In the genomic region with DNA sequence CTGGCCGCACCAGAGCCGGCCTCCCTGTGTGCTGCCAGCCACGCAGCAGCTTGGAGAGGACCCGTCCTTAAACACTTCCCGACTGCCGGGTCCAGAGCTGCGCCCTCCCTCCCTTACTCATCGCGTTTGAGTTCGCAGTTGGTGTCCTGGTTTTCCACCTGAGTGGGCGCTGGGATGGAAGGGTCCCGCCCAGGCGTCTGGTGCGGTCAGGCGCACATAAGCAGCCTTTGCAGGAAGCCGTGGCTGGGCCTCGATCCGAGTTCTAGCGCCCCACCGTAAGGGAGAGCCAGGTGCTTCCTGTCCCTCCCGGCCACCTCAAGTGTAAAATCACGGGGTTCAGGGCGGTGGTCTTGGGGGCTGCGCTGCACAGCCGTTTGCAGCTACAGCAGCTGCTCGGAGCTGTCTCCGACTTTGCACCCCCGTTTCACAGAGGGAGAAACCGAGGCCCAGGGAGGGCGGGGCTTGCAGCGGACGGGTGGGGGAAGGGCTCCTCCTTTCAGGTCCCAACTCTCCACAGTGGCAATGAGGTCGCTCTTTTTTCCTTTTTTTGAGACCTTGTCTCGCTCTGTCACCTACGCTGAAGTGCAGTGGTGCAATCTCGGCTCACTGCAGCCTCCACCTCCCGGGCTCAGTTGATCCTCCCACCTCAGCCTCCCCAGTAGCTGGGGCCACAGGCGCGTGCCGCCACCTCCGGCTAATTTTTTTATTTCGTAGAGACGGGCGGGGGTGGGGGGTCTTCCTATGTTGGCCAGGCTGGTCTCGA, we compare ENCODE assay signal across 9 cellular contexts. TPM values are rescaled to one million over a fixed set of nuclear protein-coding genes. Genes with fewer than 3 reads are reported as not detected.
DNase-seq lines count a peak whose midpoint lies in the region; ATAC-seq, FAIRE-seq and TF ChIP-seq lines count a peak whose summit lies in the region.
"Had no signal": no experiment of that assay in that cellular context is flagged by ENCODE, and none has a peak within 500 bp of the region (broad histone marks: within the 10 kb centered on the region; RNA-seq: fewer than 3 reads in every experiment).

No MANE protein-coding gene starts in this region.

- peak overlapping the region; percentile 64 for H3K4me3 Mint-ChIP-seq in astrocyte (ENCODE audit: unreplicated experiment)
- H3K4me3 Mint-ChIP-seq in mesothelial cell of epicardium, result peak overlapping the region; percentile 60

- no peak for DNase-seq in AG04450 (ENCODE audit: low read depth, low spot score)
- no peak for DNase-seq in HCT116 (ENCODE audit: low read depth, low spot score)
- DNase-seq in astrocyte (ENCODE audit: low read depth), result no peak
- DNase-seq in mesothelial cell of epicardium (ENCODE audit: low spot score in 2 of 2, unreplicated experiment in 2 of 2), result no peak
- no peak for DNase-seq in hypothalamus (lab: John Stamatoyannopoulos, UW)
- DNase-seq in DMS79 (lab: John Stamatoyannopoulos, UW), result no peak
- no peak for DNase-seq in GM03348 (ENCODE audit: low spot score)

- peaks cover 6% of the 10 kb centered on the region for H3K27me3 Mint-ChIP-seq in astrocyte (ENCODE audit: low read depth, unreplicated experiment)
- H3K27me3 Mint-ChIP-seq in mesothelial cell of epicardium (ENCODE audit: low read depth), result no peaks in the 10 kb centered on the region

- FAIRE-seq in astrocyte (lab: Jason Lieb, UNC), result no peak

- H4K20me1 ChIP-seq in HCT116 (ENCODE audit: insufficient read depth), result peaks cover 9% of the 10 kb centered on the region; the same call in 1 of the 2 replicates
- peaks cover 25% of the 10 kb centered on the region for H4K20me1 ChIP-seq in astrocyte (ENCODE audit: insufficient read depth, low read length)

- TF ChIP-seq CTCF in AG04450 (IDR thresholded peaks at IDR 0.05; ENCODE audit: low read depth, low read length), result no peak
- TF ChIP-seq CTCF in HCT116 (IDR thresholded peaks at IDR 0.05 in 2 of 3, conservative IDR thresholded peaks at IDR 0.05 in 1 of 3; ENCODE audit: borderline replicate concordance in 1 of 3, insufficient read depth in 1 of 3, low read depth in 2 of 3, low read length in 2 of 3), result no peak
- TF ChIP-seq CTCF in astrocyte (IDR thresholded peaks at IDR 0.05; ENCODE audit: insufficient read depth, low read depth, low read length), result no peak
- TF ChIP-seq CTCF in mesothelial cell of epicardium (IDR thresholded peaks at IDR 0.05; ENCODE audit: unreplicated experiment), result no peak

- BruUV-seq in HCT116 (replicated peaks; lab: Mats Ljungman, UMichigan), result no TSS peak

- H3K9me3 ChIP-seq in AG04450 (ENCODE audit: control insufficient read depth, insufficient read depth, low read length) (peaks cover under 1% of the 10 kb centered on the region; the same call in 1 of the 2 replicates), HCT116 (ENCODE audit: control insufficient read depth in 1 of 2, insufficient read depth in 1 of 2, low read depth in 1 of 2, low read length in 2 of 2) (no peaks in the 10 kb centered on the region), astrocyte (ENCODE audit: insufficient read depth, low read depth, low read length) (no peaks in the 10 kb centered on the region)

- no peak overlapping the region for H3K27ac Mint-ChIP-seq in astrocyte (ENCODE audit: unreplicated experiment)
- no peak overlapping the region for H3K27ac Mint-ChIP-seq in mesothelial cell of epicardium

- POLR2A ChIA-PET in AG04450 (lab: Yijun Ruan, JAX), result interaction anchor here (0.6 kb wide), 1 partner anchor 733 kb away, joined by 3 read pairs; no protein-coding TSS in a partner anchor
- POLR2A ChIA-PET in HCT116 (lab: Charles Lee), result no interaction called here

- no peaks in the 10 kb centered on the region for H3K9me2 ChIP-seq in HCT116 (ENCODE audit: insufficient read depth)

- H3K9me3 Mint-ChIP-seq in astrocyte (ENCODE audit: unreplicated experiment), result no peaks in the 10 kb centered on the region
- H3K9me3 Mint-ChIP-seq in mesothelial cell of epicardium, result no peaks in the 10 kb centered on the region

- H3K4me1 ChIP-seq in HCT116 (ENCODE audit: control insufficient read depth in 1 of 2, insufficient read depth in 2 of 2, low read length in 2 of 2) (peaks cover 5 to 26% of the 10 kb centered on the region in 2 experiments; a peak in 3 of 4 replicates), astrocyte (ENCODE audit: insufficient read depth, low read length) (peaks cover 8% of the 10 kb centered on the region)

- H2AFZ ChIP-seq in HCT116 (ENCODE audit: low read depth, low read length, poor library complexity, severe bottlenecking), result no peak overlapping the region
- H2AFZ ChIP-seq in astrocyte (ENCODE audit: low read depth, low read length), result no peak overlapping the region

- ATAC-seq in HCT116, result no peak
- ATAC-seq in HG02642 (IDR thresholded peaks at IDR 0.05; ENCODE audit: poor library complexity, unreplicated experiment), result no peak

- H3K79me2 ChIP-seq in HCT116 (ENCODE audit: insufficient read depth, low read length), result peaks cover 41% of the 10 kb centered on the region
- peaks cover 19% of the 10 kb centered on the region for H3K79me2 ChIP-seq in astrocyte (ENCODE audit: insufficient read depth, low read length)

- H3K9ac ChIP-seq in HCT116 (ENCODE audit: low read length) (peak overlapping the region; percentile 43; the same call in 1 of the 2 replicates), astrocyte (ENCODE audit: low read length) (no peak overlapping the region)

- CTCF ChIA-PET in AG04450 (lab: Charles Lee) (interaction anchor here (0.5 to 0.6 kb wide), 2 partner anchors 11 to 36 kb away, joined by 5 to 10 read pairs; no protein-coding TSS in a partner anchor), HCT116 (lab: Charles Lee) (interaction anchor here (1.0 kb wide), 2 partner anchors 55 to 284 kb away, joined by 4 to 8 read pairs; no protein-coding TSS in a partner anchor)

- H3K4me3 ChIP-seq in AG04450 (ENCODE audit: low read depth, low read length) (peak overlapping the region; percentile 69), HCT116 (replicated peaks in 1 of 2; ENCODE audit: low read depth in 1 of 2, low read length in 2 of 2) (peak overlapping the region; percentile 48 to 57), astrocyte (ENCODE audit: insufficient read depth, low read depth, low read length) (peak overlapping the region; percentile 46)

- H3K27me3 ChIP-seq in AG04450 (ENCODE audit: control insufficient read depth, insufficient read depth, low read length) (no peaks in the 10 kb centered on the region), HCT116 (ENCODE audit: insufficient read depth, low read length) (no peaks in the 10 kb centered on the region), astrocyte (ENCODE audit: insufficient read depth, low read length) (no peaks in the 10 kb centered on the region)

- RAD21 ChIA-PET in HCT116 (lab: Charles Lee; ENCODE audit: low non-redundant PET in 1 of 2, low total read pairs in 2 of 2, uncharacterized antibody in 2 of 2, unreplicated experiment in 2 of 2), result no interaction called here

- TF ChIP-seq POLR2A in HCT116 (IDR thresholded peaks at IDR 0.05; ENCODE audit: borderline replicate concordance, extremely low read depth, insufficient read depth, insufficient read length), result no peak

- H3K27ac ChIP-seq in AG04450 (ENCODE audit: low read depth, low read length) (no peak overlapping the region), HCT116 (ENCODE audit: low read depth, low read length) (no peak overlapping the region; the same call in 1 of the 2 replicates), astrocyte (ENCODE audit: low read depth, low read length) (no peak overlapping the region)

- peak overlapping the region; percentile 81 for H3K4me2 ChIP-seq in HCT116 (ENCODE audit: low read length)
- peak overlapping the region; percentile 89 for H3K4me2 ChIP-seq in astrocyte (ENCODE audit: low read length)

- no peaks in the 10 kb centered on the region; a peak in 2 of 4 replicates for H3K36me3 ChIP-seq in HCT116 (ENCODE audit: control insufficient read depth in 1 of 2, insufficient read depth in 2 of 2, low read length in 2 of 2)
- H3K36me3 ChIP-seq in astrocyte (ENCODE audit: insufficient read depth, low read length), result no peaks in the 10 kb centered on the region

- intact Hi-C loops in HCT116 (cut with micrococcal nuclease), result no loop called here

- H3K36me3 Mint-ChIP-seq in astrocyte (ENCODE audit: low read depth, unreplicated experiment) (peaks cover 3% of the 10 kb centered on the region), mesothelial cell of epicardium (peaks cover 2% of the 10 kb centered on the region)

- no peak for TF ChIP-seq RAD21 in HCT116 (IDR thresholded peaks at IDR 0.05; ENCODE audit: low read depth)

- H3K4me1 Mint-ChIP-seq in astrocyte (ENCODE audit: low read depth, unreplicated experiment) (no peaks in the 10 kb centered on the region), mesothelial cell of epicardium (peaks cover 8% of the 10 kb centered on the region)

TF ChIP-seq in HCT116, 20 proteins besides CTCF, POLR2A, EP300 and RAD21 (continues in another document):
- TF ChIP-seq, protein P1, sequence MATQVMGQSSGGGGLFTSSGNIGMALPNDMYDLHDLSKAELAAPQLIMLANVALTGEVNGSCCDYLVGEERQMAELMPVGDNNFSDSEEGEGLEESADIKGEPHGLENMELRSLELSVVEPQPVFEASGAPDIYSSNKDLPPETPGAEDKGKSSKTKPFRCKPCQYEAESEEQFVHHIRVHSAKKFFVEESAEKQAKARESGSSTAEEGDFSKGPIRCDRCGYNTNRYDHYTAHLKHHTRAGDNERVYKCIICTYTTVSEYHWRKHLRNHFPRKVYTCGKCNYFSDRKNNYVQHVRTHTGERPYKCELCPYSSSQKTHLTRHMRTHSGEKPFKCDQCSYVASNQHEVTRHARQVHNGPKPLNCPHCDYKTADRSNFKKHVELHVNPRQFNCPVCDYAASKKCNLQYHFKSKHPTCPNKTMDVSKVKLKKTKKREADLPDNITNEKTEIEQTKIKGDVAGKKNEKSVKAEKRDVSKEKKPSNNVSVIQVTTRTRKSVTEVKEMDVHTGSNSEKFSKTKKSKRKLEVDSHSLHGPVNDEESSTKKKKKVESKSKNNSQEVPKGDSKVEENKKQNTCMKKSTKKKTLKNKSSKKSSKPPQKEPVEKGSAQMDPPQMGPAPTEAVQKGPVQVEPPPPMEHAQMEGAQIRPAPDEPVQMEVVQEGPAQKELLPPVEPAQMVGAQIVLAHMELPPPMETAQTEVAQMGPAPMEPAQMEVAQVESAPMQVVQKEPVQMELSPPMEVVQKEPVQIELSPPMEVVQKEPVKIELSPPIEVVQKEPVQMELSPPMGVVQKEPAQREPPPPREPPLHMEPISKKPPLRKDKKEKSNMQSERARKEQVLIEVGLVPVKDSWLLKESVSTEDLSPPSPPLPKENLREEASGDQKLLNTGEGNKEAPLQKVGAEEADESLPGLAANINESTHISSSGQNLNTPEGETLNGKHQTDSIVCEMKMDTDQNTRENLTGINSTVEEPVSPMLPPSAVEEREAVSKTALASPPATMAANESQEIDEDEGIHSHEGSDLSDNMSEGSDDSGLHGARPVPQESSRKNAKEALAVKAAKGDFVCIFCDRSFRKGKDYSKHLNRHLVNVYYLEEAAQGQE (IDR thresholded peaks at IDR 0.05; ENCODE audit: low read depth), result no peak
- TF ChIP-seq EZH2 (IDR thresholded peaks at IDR 0.05), result no peak

RNA-seq across cellular contexts. Expression of gene LRCOL1, which starts 51.3 kb away (rescaled TPM):
- polyA plus RNA-seq in AG04450 (2011; rRNA removed), result 0.11 and 0.35 TPM in 2 replicates
- not detected in 2 replicates for polyA minus RNA-seq in AG04450 (2011; rRNA and poly(A)+ RNA removed)
- not detected for total RNA-seq in HCT116 (2021; ENCODE audit: unreplicated experiment)
- not detected in 2 replicates for polyA plus RNA-seq in HCT116 (2012)
- not detected in 2 replicates for total RNA-seq in astrocyte
- not detected in 3 replicates for total RNA-seq in mesothelial cell of epicardium
- total RNA-seq: glomerular endothelial cell had no signal

RNA-seq across cellular contexts. Expression of gene P2RX2, which starts 59.5 kb away (rescaled TPM):
- not detected in 2 replicates for polyA plus RNA-seq in AG04450 (2011; rRNA removed)
- polyA minus RNA-seq in AG04450 (2011; rRNA and poly(A)+ RNA removed), result not detected in 2 replicates
- total RNA-seq in HCT116 (2021; ENCODE audit: unreplicated experiment) (not detected), astrocyte (not detected in 2 replicates), mesothelial cell of epicardium (7.3 to 8.7 TPM (median 8.6 TPM) in 3 replicates)
- polyA plus RNA-seq in HCT116 (2012), result 0.10 TPM in 1 of 2 replicates, not detected in the other
- total RNA-seq: glomerular endothelial cell had no signal
